In the genomic region with DNA sequence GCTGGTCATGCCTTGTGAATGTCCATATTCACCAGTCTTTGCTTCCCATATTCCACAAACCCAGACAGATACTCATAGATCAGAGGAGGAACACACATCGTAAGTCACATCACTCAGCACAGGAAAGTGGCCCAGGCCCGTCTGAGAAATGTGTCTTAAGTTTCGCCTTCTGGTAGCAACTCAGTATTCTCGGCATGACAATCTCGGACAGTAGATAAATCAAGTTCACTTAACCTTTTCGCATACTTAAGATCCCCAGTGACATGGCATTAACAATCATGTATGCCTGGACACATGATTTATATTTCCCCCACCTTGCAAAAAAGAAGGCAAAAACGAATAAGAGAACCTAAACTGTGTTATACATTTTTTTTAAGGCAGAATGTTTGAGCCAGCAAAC, we compare ENCODE assay signal across 28 cellular contexts.
"Had no signal": no experiment of that assay in that cellular context is flagged by ENCODE, and none has a peak within 500 bp of the region (broad histone marks: within the 10 kb centered on the region; RNA-seq: fewer than 3 reads in every experiment).

No MANE protein-coding gene starts in this region.

- H3K27ac Mint-ChIP-seq: activated CD8-positive, alpha-beta T cell treated with anti-CD3 and anti-CD28 coated beads for 36 hours; activated naive CD4-positive, alpha-beta T cell treated with anti-CD3 and anti-CD28 coated beads, Interleukin-2, amount 50 U/mL, for 24 hours; activated naive CD8-positive, alpha-beta T cell treated with anti-CD3 and anti-CD28 coated beads, Interleukin-2, amount 10 ng/mL, durations not matched to agents 7 days and 5 days; activated T-cell treated with anti-CD3 and anti-CD28 coated beads, Interleukin-2, amount 50 U/mL, for 72 hours; activated T-helper 17 cell treated with anti-CD3 and anti-CD28 coated beads, Interleukin-2, amount 50 U/mL, for 72 hours had no signal

- H3K4me3 Mint-ChIP-seq: activated CD8-positive, alpha-beta T cell treated with anti-CD3 and anti-CD28 coated beads for 36 hours; activated naive CD4-positive, alpha-beta T cell treated with anti-CD3 and anti-CD28 coated beads, Interleukin-2, amount 50 U/mL, for 24 hours; activated naive CD8-positive, alpha-beta T cell treated with anti-CD3 and anti-CD28 coated beads, Interleukin-2, amount 10 ng/mL, durations not matched to agents 7 days and 5 days; activated T-cell treated with anti-CD3 and anti-CD28 coated beads, Interleukin-2, amount 50 U/mL, for 72 hours; activated T-helper 17 cell treated with anti-CD3 and anti-CD28 coated beads, Interleukin-2, amount 50 U/mL, for 72 hours had no signal

- H3K9me3 ChIP-seq: ascending aorta, SJCRH30 had no signal

- DNase-seq: activated CD4-positive, alpha-beta T cell treated with anti-CD3 and anti-CD28 coated beads for 1 hour; activated CD4-positive, alpha-beta T cell treated with anti-CD3 and anti-CD28 coated beads for 48 hours; activated CD4-positive, CD25-positive, alpha-beta regulatory T cell; activated CD8-positive, alpha-beta T cell treated with anti-CD3 and anti-CD28 coated beads for 36 hours; activated effector memory CD4-positive, alpha-beta T cell treated with anti-CD3 and anti-CD28 coated beads, Interleukin-2, amount 50 U/mL, for 16 hours; activated naive CD4-positive, alpha-beta T cell treated with Interleukin-2 at 50 U/mL for 16 hours; activated naive CD8-positive, alpha-beta T cell treated with anti-CD3 and anti-CD28 coated beads, Interleukin-2, amount 10 ng/mL, durations not matched to agents 7 days and 5 days; activated T-cell treated with anti-CD3 and anti-CD28 coated beads, Interleukin-2, amount 50 U/mL, for 1 hour; activated T-cell treated with anti-CD3 and anti-CD28 coated beads, Interleukin-2, amount 50 U/mL, for 72 hours; amygdala; caudate nucleus; cerebellar nuclear complex; Karpas-422; NCI-H1105; NCI-H1417 treated with DMSO at 0.1 percent for 48 hours; NCI-H1930; NCI-H2081 treated with DMSO at 0.1 percent for 48 hours; NCI-H345; NCI-H524 treated with DMSO at 0.1 percent for 48 hours; SHP77; SJCRH30; T1000; WERI-Rb-1 had no signal

- H3K4me3 ChIP-seq: ascending aorta, SJCRH30, SK-N-MC had no signal

- H3K27me3 ChIP-seq: ascending aorta, SJCRH30 had no signal

- ATAC-seq: activated CD8-positive, alpha-beta T cell treated with anti-CD3 and anti-CD28 coated beads for 36 hours; activated T-cell treated with anti-CD3 and anti-CD28 coated beads, Interleukin-2, amount 50 U/mL, for 72 hours; activated T-helper 17 cell treated with anti-CD3 and anti-CD28 coated beads, Interleukin-2, amount 50 U/mL, for 72 hours; Panc1 had no signal

- H3K27ac ChIP-seq: ascending aorta, SJCRH30, SK-N-MC, WERI-Rb-1 had no signal

- H3K27me3 Mint-ChIP-seq: activated CD8-positive, alpha-beta T cell treated with anti-CD3 and anti-CD28 coated beads for 36 hours; activated naive CD4-positive, alpha-beta T cell treated with anti-CD3 and anti-CD28 coated beads, Interleukin-2, amount 50 U/mL, for 24 hours; activated naive CD8-positive, alpha-beta T cell treated with anti-CD3 and anti-CD28 coated beads, Interleukin-2, amount 10 ng/mL, durations not matched to agents 7 days and 5 days; activated T-helper 17 cell treated with anti-CD3 and anti-CD28 coated beads, Interleukin-2, amount 50 U/mL, for 72 hours had no signal

- H3K36me3 ChIP-seq: ascending aorta, SJCRH30, WERI-Rb-1 had no signal

- H3K4me1 Mint-ChIP-seq: activated naive CD4-positive, alpha-beta T cell treated with anti-CD3 and anti-CD28 coated beads, Interleukin-2, amount 50 U/mL, for 24 hours; activated naive CD8-positive, alpha-beta T cell treated with anti-CD3 and anti-CD28 coated beads, Interleukin-2, amount 10 ng/mL, durations not matched to agents 7 days and 5 days; activated T-helper 17 cell treated with anti-CD3 and anti-CD28 coated beads, Interleukin-2, amount 50 U/mL, for 72 hours had no signal

- H3K36me3 Mint-ChIP-seq: activated naive CD4-positive, alpha-beta T cell treated with anti-CD3 and anti-CD28 coated beads, Interleukin-2, amount 50 U/mL, for 24 hours; activated naive CD8-positive, alpha-beta T cell treated with anti-CD3 and anti-CD28 coated beads, Interleukin-2, amount 10 ng/mL, durations not matched to agents 7 days and 5 days had no signal
